14 cellular contexts compared by ENCODE assay signal in the genomic region with DNA sequence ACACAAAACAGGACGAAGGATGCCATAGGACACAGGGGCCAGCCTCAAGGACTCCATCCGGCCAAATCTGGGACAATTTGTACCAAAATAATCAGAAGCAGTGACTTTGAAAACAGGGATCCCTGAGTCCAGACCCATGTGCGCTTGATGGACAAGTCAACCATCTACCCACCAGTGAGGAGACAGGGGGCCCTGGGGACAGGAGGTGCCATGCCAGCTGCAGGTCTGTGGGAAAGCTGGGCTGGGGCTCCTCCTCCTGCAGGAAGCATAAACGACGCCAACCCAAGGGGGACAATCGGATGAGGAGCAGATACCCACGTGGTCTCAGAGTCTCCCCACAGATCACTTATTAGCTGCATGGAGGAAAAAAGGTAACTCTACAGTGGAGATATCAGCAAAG. TPM values are rescaled to one million over a fixed set of nuclear protein-coding genes. Genes with fewer than 3 reads are reported as not detected.
DNase-seq lines count a peak whose midpoint lies in the region; ATAC-seq and TF ChIP-seq lines count a peak whose summit lies in the region.
"Had no signal": no experiment of that assay in that cellular context is flagged by ENCODE, and none has a peak within 500 bp of the region (broad histone marks: within the 10 kb centered on the region; RNA-seq: fewer than 3 reads in every experiment).

No MANE protein-coding gene starts in this region.

- no peaks in the 10 kb centered on the region for H3K9me3 Mint-ChIP-seq in activated CD8-positive, alpha-beta memory T cell treated with anti-CD3 and anti-CD28 coated beads, Interleukin-2, amount 10 ng/mL, durations not matched to agents 7 days and 5 days (ENCODE audit: low read depth)
- H3K9me3 Mint-ChIP-seq: CD4-positive, alpha-beta T cell had no signal

- H3K4me3 ChIP-seq in coronary artery (no peak overlapping the region), stomach (no peak overlapping the region), vagina (no peak overlapping the region)
- H3K4me3 ChIP-seq: GM12878, GM23248 had no signal

- H3K9me3 ChIP-seq in stomach (no peaks in the 10 kb centered on the region), vagina (no peaks in the 10 kb centered on the region)

- TF ChIP-seq EP300 in stomach (IDR thresholded peaks at IDR 0.05): no peak

- H3K4me3 Mint-ChIP-seq in activated CD8-positive, alpha-beta memory T cell treated with anti-CD3 and anti-CD28 coated beads, Interleukin-2, amount 10 ng/mL, durations not matched to agents 7 days and 5 days: no peak overlapping the region
- H3K4me3 Mint-ChIP-seq: B cell; CD4-positive, alpha-beta T cell had no signal

- H3K27ac ChIP-seq in coronary artery (no peak overlapping the region), stomach (no peak overlapping the region), vagina (no peak overlapping the region)
- H3K27ac ChIP-seq: GM23248 had no signal

- 92 to 97% (median 94%) methylated on average over 6 to 7 of the region's 7 CpGs for WGBS in stomach, 5 donors

- no peaks in the 10 kb centered on the region for H3K27me3 Mint-ChIP-seq in activated CD8-positive, alpha-beta memory T cell treated with anti-CD3 and anti-CD28 coated beads, Interleukin-2, amount 10 ng/mL, durations not matched to agents 7 days and 5 days
- H3K27me3 Mint-ChIP-seq: B cell; CD4-positive, alpha-beta T cell had no signal

- H3K4me1 Mint-ChIP-seq in activated CD8-positive, alpha-beta memory T cell treated with anti-CD3 and anti-CD28 coated beads, Interleukin-2, amount 10 ng/mL, durations not matched to agents 7 days and 5 days: peaks cover 5% of the 10 kb centered on the region
- H3K4me1 Mint-ChIP-seq: B cell had no signal

- H3K27me3 ChIP-seq in stomach (no peaks in the 10 kb centered on the region), vagina (no peaks in the 10 kb centered on the region)

- H3K4me1 ChIP-seq in stomach: no peaks in the 10 kb centered on the region
- no peaks in the 10 kb centered on the region for H3K4me1 ChIP-seq in vagina

- CTCF ChIA-PET in activated CD8-positive, alpha-beta memory T cell treated with anti-CD3 and anti-CD28 coated beads, Interleukin-2, amount 10 ng/mL, durations not matched to agents 7 days and 5 days (lab: Charles Lee): no interaction called here

- ATAC-seq in activated CD8-positive, alpha-beta memory T cell treated with anti-CD3 and anti-CD28 coated beads, Interleukin-2, amount 10 ng/mL, durations not matched to agents 7 days and 5 days: no peak
- no peak for ATAC-seq in HG02642 (IDR thresholded peaks at IDR 0.05; ENCODE audit: poor library complexity, unreplicated experiment)
- ATAC-seq: GM12878 had no signal

- no peak for TF ChIP-seq CTCF in coronary artery (IDR thresholded peaks at IDR 0.05)
- TF ChIP-seq CTCF in stomach (IDR thresholded peaks at IDR 0.05): no peak
- TF ChIP-seq CTCF in vagina (IDR thresholded peaks at IDR 0.05): no peak

- H3K27ac Mint-ChIP-seq in activated CD8-positive, alpha-beta memory T cell treated with anti-CD3 and anti-CD28 coated beads, Interleukin-2, amount 10 ng/mL, durations not matched to agents 7 days and 5 days: no peak overlapping the region
- H3K27ac Mint-ChIP-seq: B cell; CD4-positive, alpha-beta T cell had no signal

- intact Hi-C loops in stomach (cut with DNase I; ENCODE audit: low total_unique reads): no loop called here
- intact Hi-C loops in vagina (cut with DNase I): no loop called here

- peaks cover 0 to 71% (median 48%) of the 10 kb centered on the region in 4 donors for H3K36me3 ChIP-seq in stomach
- H3K36me3 ChIP-seq in vagina: no peaks in the 10 kb centered on the region

- peak; percentile 7 for DNase-seq in activated CD8-positive, alpha-beta memory T cell treated with anti-CD3 and anti-CD28 coated beads, Interleukin-2, amount 10 ng/mL, durations not matched to agents 7 days and 5 days
- no peak for DNase-seq in activated CD8-positive, alpha-beta memory T cell treated with anti-CD3 and anti-CD28 coated beads, Interleukin-2, amount 50 U/mL, for 4 hours
- DNase-seq in coronary artery (ENCODE audit: low spot score) (peak; percentile 49), stomach (peak; percentile 9), vagina (ENCODE audit: extremely low spot score in 2 of 2) (peak; percentile 34 to 62), superior temporal gyrus (ENCODE audit: extremely low spot score) (no peak)
- DNase-seq: C1 segment of cervical spinal cord; CD4-positive, alpha-beta T cell; DMS79; GM23248; IMR-90 had no signal

- H3K36me3 Mint-ChIP-seq in activated CD8-positive, alpha-beta memory T cell treated with anti-CD3 and anti-CD28 coated beads, Interleukin-2, amount 10 ng/mL, durations not matched to agents 7 days and 5 days: peaks cover 5% of the 10 kb centered on the region

- TF ChIP-seq POLR2A in stomach (IDR thresholded peaks at IDR 0.05) (no peak), vagina (IDR thresholded peaks at IDR 0.05) (no peak)

RNA-seq across cellular contexts. Expression of gene NPHP4, which starts 50.6 kb away (rescaled TPM):
- total RNA-seq in activated CD8-positive, alpha-beta memory T cell treated with anti-CD3 and anti-CD28 coated beads, Interleukin-2, amount 10 ng/mL, durations not matched to agents 7 days and 5 days: 10 to 100 TPM; 15.4 to 20.3 TPM
- total RNA-seq in stomach (10 to 100 TPM in 3 of 5 donors, 1 to 10 TPM in 2; 5.3 to 29.7 (median 14.6) TPM), vagina (11.3 TPM)
- polyA plus RNA-seq in stomach: 1 to 10 TPM; 1.9 to 2.4 (median 2.0) TPM

Comparison
In these comparisons a context has a peak if more than half of its experiments do, and no peak if none do; other contexts are left out.
1. DNase-seq: peak in activated CD8-positive, alpha-beta memory T cell treated with anti-CD3 and anti-CD28 coated beads, Interleukin-2, amount 10 ng/mL, durations not matched to agents 7 days and 5 days (single experiment), coronary artery (single experiment), stomach (single experiment) and vagina (2 of 2); none in activated CD8-positive, alpha-beta memory T cell treated with anti-CD3 and anti-CD28 coated beads, Interleukin-2, amount 50 U/mL, for 4 hours (single experiment) and superior temporal gyrus (single experiment).